In the genomic region with DNA sequence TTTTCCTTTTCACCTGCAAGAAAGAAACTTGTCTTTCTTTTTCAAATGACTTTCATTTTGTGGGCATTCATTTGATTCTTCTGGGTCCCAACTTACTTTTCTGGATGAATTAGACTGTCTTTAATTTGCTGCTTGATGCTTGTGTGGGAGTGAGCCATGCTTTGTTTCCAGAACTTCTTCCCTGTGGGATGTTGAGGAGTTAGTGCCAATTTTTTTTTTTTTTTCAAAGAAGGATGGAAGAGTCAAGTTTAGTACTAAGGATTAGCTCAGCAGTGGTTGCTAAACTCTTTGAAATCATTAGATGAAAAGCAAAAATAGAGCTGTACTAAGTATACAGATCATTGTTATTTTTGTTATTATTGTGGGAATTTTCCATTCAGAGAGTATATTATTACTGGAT, we compare ENCODE assay signal across 17 cellular contexts. TPM values are rescaled to one million over a fixed set of nuclear protein-coding genes. Genes with fewer than 3 reads are reported as not detected.
DNase-seq lines count a peak whose midpoint lies in the region; ATAC-seq and TF ChIP-seq lines count a peak whose summit lies in the region.
"Had no signal": no experiment of that assay in that cellular context is flagged by ENCODE, and none has a peak within 500 bp of the region (broad histone marks: within the 10 kb centered on the region; RNA-seq: fewer than 3 reads in every experiment).

No MANE protein-coding gene starts in this region.

- CTCF ChIA-PET in HEK293 (lab: Yijun Ruan, JAX) (interaction anchor here (0.6 to 1.1 kb wide), 2 partner anchors 8 to 398 kb away, joined by 3 to 5 read pairs; no protein-coding TSS in a partner anchor), Calu3 (lab: Charles Lee) (no interaction called here)

- H3K27ac ChIP-seq in HEK293 (ENCODE audit: extremely low read depth, low read depth, low read length): no peak overlapping the region

- H3K4me1 Mint-ChIP-seq in Calu3 (ENCODE audit: low read depth, unreplicated experiment): peaks cover 9% of the 10 kb centered on the region
- H3K4me1 Mint-ChIP-seq: CD4-positive, CD25-positive, alpha-beta regulatory T cell; CD8-positive, alpha-beta memory T cell had no signal

- POLR2A ChIA-PET in HEK293 (lab: Yijun Ruan, JAX): interaction anchor here (0.6 to 0.7 kb wide), 2 partner anchors 11 to 996 kb away, joined by 4 to 7 read pairs; no protein-coding TSS in a partner anchor

- BruUV-seq in Calu3 (replicated peaks; lab: Mats Ljungman, UMichigan): no TSS peak

- H3K9me3 ChIP-seq in HEK293 (ENCODE audit: control insufficient read depth, insufficient read depth, low read depth, low read length): no peaks in the 10 kb centered on the region
- H3K9me3 ChIP-seq: BE2C had no signal

- no peaks in the 10 kb centered on the region for H3K27me3 Mint-ChIP-seq in Calu3 (ENCODE audit: unreplicated experiment)

- TF ChIP-seq CTCF in HEK293 (tag by site-specific recombination; IDR thresholded peaks at IDR 0.05): no peak
- no peak for TF ChIP-seq CTCF in fibroblast of villous mesenchyme (IDR thresholded peaks at IDR 0.05; ENCODE audit: insufficient read depth, low read depth, low read length)
- TF ChIP-seq CTCF in Calu3 (IDR thresholded peaks at IDR 0.05; ENCODE audit: unreplicated experiment): no peak

- intact Hi-C loops in Calu3 (cut with micrococcal nuclease; ENCODE audit: unreplicated experiment): no loop called here

- no peak for ATAC-seq in GM18519 (IDR thresholded peaks at IDR 0.05; ENCODE audit: low FRiP score, unreplicated experiment)
- ATAC-seq: HCT116, HepG2 had no signal

- H3K4me1 ChIP-seq in HEK293 (ENCODE audit: control insufficient read depth, insufficient read depth, low read length): no peaks in the 10 kb centered on the region
- H3K4me1 ChIP-seq: BE2C had no signal

- H3K4me3 ChIP-seq in HEK293 (ENCODE audit: low read depth, low read length): no peak overlapping the region
- H3K4me3 ChIP-seq in fibroblast of villous mesenchyme (ENCODE audit: low read depth, low read length): no peak overlapping the region

- no peak overlapping the region for H3K27ac Mint-ChIP-seq in Calu3 (ENCODE audit: unreplicated experiment)
- H3K27ac Mint-ChIP-seq: CD4-positive, CD25-positive, alpha-beta regulatory T cell; CD8-positive, alpha-beta memory T cell; IgD-negative memory B cell had no signal

- H3K36me3 ChIP-seq in HEK293 (ENCODE audit: control insufficient read depth in 2 of 2, insufficient read depth in 1 of 2, low read length in 2 of 2): no peaks in the 10 kb centered on the region
- H3K36me3 ChIP-seq: BE2C had no signal

- DNase-seq in GM03348 (ENCODE audit: low spot score) (peak; percentile 11), fibroblast of villous mesenchyme (ENCODE audit: low read depth) (peak; percentile 30), stromal cell of bone marrow (ENCODE audit: low read depth) (peak; percentile 31), Calu3 (no peak)
- DNase-seq: ACHN; BE2C; C1 segment of cervical spinal cord; CD4-positive, CD25-positive, alpha-beta regulatory T cell; CD8-positive, alpha-beta memory T cell; COR-L47; GOT3; H7 had no signal

- H3K9me3 Mint-ChIP-seq in Calu3 (ENCODE audit: low read depth, unreplicated experiment): peaks cover 6% of the 10 kb centered on the region

- no peaks in the 10 kb centered on the region for H3K36me3 Mint-ChIP-seq in Calu3 (ENCODE audit: insufficient read depth, unreplicated experiment)
- H3K36me3 Mint-ChIP-seq: CD4-positive, CD25-positive, alpha-beta regulatory T cell; CD8-positive, alpha-beta memory T cell; IgD-negative memory B cell had no signal

- no peak overlapping the region for H3K4me3 Mint-ChIP-seq in Calu3 (ENCODE audit: low read depth, unreplicated experiment)
- H3K4me3 Mint-ChIP-seq: CD4-positive, CD25-positive, alpha-beta regulatory T cell; CD8-positive, alpha-beta memory T cell; IgD-negative memory B cell had no signal

TF ChIP-seq in HEK293, 187 proteins besides CTCF, POLR2A, EP300 and RAD21:
- TF ChIP-seq PRDM1 (tag by site-specific recombination; IDR thresholded peaks at IDR 0.05) (peak; percentile 63), ZFHX2 (tag by site-specific recombination; conservative IDR thresholded peaks at IDR 0.05) (peak; percentile 69), EGR2 (tag by site-specific recombination; IDR thresholded peaks at IDR 0.05; ENCODE audit: low read depth) (peak; percentile 19; the same call in 1 of the 2 replicates), ZNF146 (tag by site-specific recombination; IDR thresholded peaks at IDR 0.05) (no peak)
- TF ChIP-seq, protein P1, sequence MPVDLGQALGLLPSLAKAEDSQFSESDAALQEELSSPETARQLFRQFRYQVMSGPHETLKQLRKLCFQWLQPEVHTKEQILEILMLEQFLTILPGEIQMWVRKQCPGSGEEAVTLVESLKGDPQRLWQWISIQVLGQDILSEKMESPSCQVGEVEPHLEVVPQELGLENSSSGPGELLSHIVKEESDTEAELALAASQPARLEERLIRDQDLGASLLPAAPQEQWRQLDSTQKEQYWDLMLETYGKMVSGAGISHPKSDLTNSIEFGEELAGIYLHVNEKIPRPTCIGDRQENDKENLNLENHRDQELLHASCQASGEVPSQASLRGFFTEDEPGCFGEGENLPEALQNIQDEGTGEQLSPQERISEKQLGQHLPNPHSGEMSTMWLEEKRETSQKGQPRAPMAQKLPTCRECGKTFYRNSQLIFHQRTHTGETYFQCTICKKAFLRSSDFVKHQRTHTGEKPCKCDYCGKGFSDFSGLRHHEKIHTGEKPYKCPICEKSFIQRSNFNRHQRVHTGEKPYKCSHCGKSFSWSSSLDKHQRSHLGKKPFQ (tag by site-specific recombination; IDR thresholded peaks at IDR 0.05): no peak

RNA-seq across cellular contexts. Expression of a gene that starts 17.2 kb away (rescaled TPM):
- total RNA-seq in fibroblast of villous mesenchyme (13.9 and 18.6 TPM in 2 replicates), Calu3 (2022) (54.1 and 63.2 TPM in 2 replicates)
